ENCODE assay signal across 8 cellular contexts in genomic region chrX:103343105-103343504, GRCh38. TPM values are rescaled to one million over a fixed set of nuclear protein-coding genes. Genes with fewer than 3 reads are reported as not detected.
A peak's percentile ranks its signal among the peaks of the same experiment; 100 is the strongest.
DNase-seq lines count a peak whose midpoint lies in the region; ATAC-seq, FAIRE-seq and TF ChIP-seq lines count a peak whose summit lies in the region.

No MANE protein-coding gene starts in this region.

- CTCF ChIA-PET in activated CD4-positive, alpha-beta memory T cell treated with anti-CD3 and anti-CD28 coated beads, Interleukin-2, amount 10 ng/mL, durations not matched to agents 7 days and 5 days (lab: Charles Lee) = interaction anchor here (0.6 to 1.4 kb wide), 3 partner anchors 33 to 125 kb away, joined by 3 to 11 read pairs (median 4); partner anchors contain the start of gene BEX3

- H3K27me3 Mint-ChIP-seq in activated CD4-positive, alpha-beta memory T cell treated with anti-CD3 and anti-CD28 coated beads, Interleukin-2, amount 10 ng/mL, durations not matched to agents 7 days and 5 days = no peaks in the 10 kb centered on the region

- no peak for ATAC-seq in gastrocnemius medialis

- peaks cover 0 to 3% (median 0%) of the 10 kb centered on the region in 3 donors for H3K9me3 ChIP-seq in gastrocnemius medialis

- in situ Hi-C loops in Caki2 (cut with HindIII; ENCODE audit: low pct_unique_long_range_greater_than_20kb, low sequenced_read_pairs) (no loop called here), gastrocnemius medialis (cut with MboI; ENCODE audit: low sequenced_read_pairs in 4 of 4) (loop anchor here in 2 of 4 donors (25.0 kb wide), 1 partner anchor 119 kb away; no protein-coding TSS in a partner anchor)

- intact Hi-C loops in gastrocnemius medialis (cut with DNase I; ENCODE audit: low total_unique reads) = loop anchor here (1.0 kb wide), 1 partner anchor 121 kb away; no protein-coding TSS in a partner anchor

- H3K27ac ChIP-seq in gastrocnemius medialis = no peak overlapping the region

- TF ChIP-seq CTCF in NB4 (IDR thresholded peaks at IDR 0.05; ENCODE audit: low read depth, low read length) = peak; percentile 53
- TF ChIP-seq CTCF in fibroblast of the aortic adventitia (IDR thresholded peaks at IDR 0.05; ENCODE audit: insufficient read depth, low read length) = peak; percentile 75
- peak in 4 of 5 experiments; percentile 33 to 46 (median 38) for TF ChIP-seq CTCF in gastrocnemius medialis (IDR thresholded peaks at IDR 0.05 in 4 of 5, conservative IDR thresholded peaks at IDR 0.05 in 1 of 5)

- DNase-seq in Caki2 (ENCODE audit: low read depth) = peak; percentile 35
- DNase-seq in GM19239 (ENCODE audit: insufficient read length, low spot score) = no peak
- DNase-seq in NB4 (ENCODE audit: low read depth) = peak; percentile 24
- DNase-seq in activated CD4-positive, alpha-beta memory T cell treated with anti-CD3 and anti-CD28 coated beads, Interleukin-2, amount 10 ng/mL, durations not matched to agents 7 days and 5 days = peak; percentile 39
- DNase-seq in fibroblast of the aortic adventitia (ENCODE audit: low read depth) = peak; percentile 71
- no peak for DNase-seq in gastrocnemius medialis
- DNase-seq in NCI-H1436 (lab: John Stamatoyannopoulos, UW) = no peak
- no peak for DNase-seq in ecto neural progenitor cell (ENCODE audit: low spot score)

- H3K4me1 ChIP-seq in gastrocnemius medialis = no peaks in the 10 kb centered on the region

- no peak for TF ChIP-seq POLR2A in NB4 (IDR thresholded peaks at IDR 0.05; ENCODE audit: extremely low read depth, insufficient read length)
- no peak for TF ChIP-seq POLR2A in gastrocnemius medialis (IDR thresholded peaks at IDR 0.05)

- peaks cover 0 to 10% (median 0%) of the 10 kb centered on the region in 3 donors for H3K27me3 ChIP-seq in gastrocnemius medialis

- H3K36me3 ChIP-seq in gastrocnemius medialis = no peaks in the 10 kb centered on the region

- no peaks in the 10 kb centered on the region for H3K36me3 Mint-ChIP-seq in activated CD4-positive, alpha-beta memory T cell treated with anti-CD3 and anti-CD28 coated beads, Interleukin-2, amount 10 ng/mL, durations not matched to agents 7 days and 5 days (ENCODE audit: low read depth)

- FAIRE-seq in GM19239 (lab: Jason Lieb, UNC) = peak; percentile 84

- POLR2A ChIA-PET in activated CD4-positive, alpha-beta memory T cell treated with anti-CD3 and anti-CD28 coated beads, Interleukin-2, amount 10 ng/mL, durations not matched to agents 7 days and 5 days (lab: Charles Lee) = no interaction called here

- H3K9me3 Mint-ChIP-seq in activated CD4-positive, alpha-beta memory T cell treated with anti-CD3 and anti-CD28 coated beads, Interleukin-2, amount 10 ng/mL, durations not matched to agents 7 days and 5 days = no peaks in the 10 kb centered on the region

- peaks cover 3% of the 10 kb centered on the region for H3K4me1 Mint-ChIP-seq in activated CD4-positive, alpha-beta memory T cell treated with anti-CD3 and anti-CD28 coated beads, Interleukin-2, amount 10 ng/mL, durations not matched to agents 7 days and 5 days

- H3K4me3 Mint-ChIP-seq in activated CD4-positive, alpha-beta memory T cell treated with anti-CD3 and anti-CD28 coated beads, Interleukin-2, amount 10 ng/mL, durations not matched to agents 7 days and 5 days = no peak overlapping the region

- no peak overlapping the region for H3K27ac Mint-ChIP-seq in activated CD4-positive, alpha-beta memory T cell treated with anti-CD3 and anti-CD28 coated beads, Interleukin-2, amount 10 ng/mL, durations not matched to agents 7 days and 5 days

- H3K4me3 ChIP-seq in NB4 (ENCODE audit: low read depth, low read length) = no peak overlapping the region
- no peak overlapping the region for H3K4me3 ChIP-seq in fibroblast of the aortic adventitia (ENCODE audit: low read depth, low read length)
- no peak overlapping the region for H3K4me3 ChIP-seq in gastrocnemius medialis

RNA-seq across cellular contexts. Expression of gene TCEAL7, which starts 13.1 kb away (rescaled TPM):
- not detected in 2 replicates for total RNA-seq in Caki2 (2014; rRNA removed; shearing (Covaris generic); ENCODE audit: low replicate concordance)
- total RNA-seq in activated CD4-positive, alpha-beta memory T cell treated with anti-CD3 and anti-CD28 coated beads, Interleukin-2, amount 10 ng/mL, durations not matched to agents 7 days and 5 days = not detected
- total RNA-seq in fibroblast of the aortic adventitia (ENCODE audit: low replicate concordance) = 52.5 and 86.3 TPM in 2 replicates
- 1 to 10 TPM in 3 of 4 donors, not detected in 1; 1.1 to 1.9 (median 1.7) TPM for total RNA-seq in gastrocnemius medialis

RNA-seq across cellular contexts. Expression of gene TCEAL9, which starts 13.2 kb away (rescaled TPM):
- 52.9 and 53.6 TPM in 2 replicates for total RNA-seq in Caki2 (2014; rRNA removed; shearing (Covaris generic); ENCODE audit: low replicate concordance)
- 1 to 10 TPM in 1 of 2 experiments, under 1 TPM in 1; 0.50 to 1.0 TPM for total RNA-seq in activated CD4-positive, alpha-beta memory T cell treated with anti-CD3 and anti-CD28 coated beads, Interleukin-2, amount 10 ng/mL, durations not matched to agents 7 days and 5 days
- 225 and 327 TPM in 2 replicates for total RNA-seq in fibroblast of the aortic adventitia (ENCODE audit: low replicate concordance)
- total RNA-seq in gastrocnemius medialis = 10 to 100 TPM in 1 of 4 donors, 1 to 10 TPM in 3; 2.0 to 10.4 (median 6.5) TPM

RNA-seq across cellular contexts. Expression of gene BEX2, which starts 32.3 kb away (rescaled TPM):
- 12.2 and 15.0 TPM in 2 replicates for total RNA-seq in Caki2 (2014; rRNA removed; shearing (Covaris generic); ENCODE audit: low replicate concordance)
- 1 to 10 TPM; 8.1 to 9.3 TPM for total RNA-seq in activated CD4-positive, alpha-beta memory T cell treated with anti-CD3 and anti-CD28 coated beads, Interleukin-2, amount 10 ng/mL, durations not matched to agents 7 days and 5 days
- total RNA-seq in fibroblast of the aortic adventitia (ENCODE audit: low replicate concordance) = 1.6 and 14.3 TPM in 2 replicates
- 1 to 10 TPM in 2 of 4 donors, under 1 TPM in 2; 0.42 to 1.5 (median 0.90) TPM for total RNA-seq in gastrocnemius medialis

RNA-seq across cellular contexts. Expression of gene BEX3, which starts 33.2 kb away (rescaled TPM):
- total RNA-seq in Caki2 (2014; rRNA removed; shearing (Covaris generic); ENCODE audit: low replicate concordance) = 289 and 328 TPM in 2 replicates
- 10 to 100 TPM; 18.6 to 20.0 TPM for total RNA-seq in activated CD4-positive, alpha-beta memory T cell treated with anti-CD3 and anti-CD28 coated beads, Interleukin-2, amount 10 ng/mL, durations not matched to agents 7 days and 5 days
- total RNA-seq in fibroblast of the aortic adventitia (ENCODE audit: low replicate concordance) = 222 and 678 TPM in 2 replicates
- total RNA-seq in gastrocnemius medialis = 10 to 100 TPM in 2 of 4 donors, 1 to 10 TPM in 2; 8.2 to 12.5 (median 10.5) TPM

Comparison
In these comparisons a context has a peak if more than half of its experiments do, and no peak if none do; other contexts are left out.
1. DNase-seq: peak in Caki2 (single experiment), NB4 (single experiment), activated CD4-positive, alpha-beta memory T cell treated with anti-CD3 and anti-CD28 coated beads, Interleukin-2, amount 10 ng/mL, durations not matched to agents 7 days and 5 days (single experiment) and fibroblast of the aortic adventitia (single experiment); none in GM19239 (single experiment), gastrocnemius medialis (0 of 2), NCI-H1436 (single experiment) and ecto neural progenitor cell (single experiment).
2. RNA of gene TCEAL7, which starts 13.1 kb away (total RNA-seq): 52.5 to 86.3 TPM in fibroblast of the aortic adventitia; 1.1 to 1.9 TPM in gastrocnemius medialis, not detected in Caki2 and not detected in activated CD4-positive, alpha-beta memory T cell treated with anti-CD3 and anti-CD28 coated beads, Interleukin-2, amount 10 ng/mL, durations not matched to agents 7 days and 5 days; every median in the first group is over 10 times any median in the second.
3. Peak in every context shown above with its lines, with median percentiles within 50 percentile points of each other: CTCF ChIP-seq.